In the genomic region with DNA sequence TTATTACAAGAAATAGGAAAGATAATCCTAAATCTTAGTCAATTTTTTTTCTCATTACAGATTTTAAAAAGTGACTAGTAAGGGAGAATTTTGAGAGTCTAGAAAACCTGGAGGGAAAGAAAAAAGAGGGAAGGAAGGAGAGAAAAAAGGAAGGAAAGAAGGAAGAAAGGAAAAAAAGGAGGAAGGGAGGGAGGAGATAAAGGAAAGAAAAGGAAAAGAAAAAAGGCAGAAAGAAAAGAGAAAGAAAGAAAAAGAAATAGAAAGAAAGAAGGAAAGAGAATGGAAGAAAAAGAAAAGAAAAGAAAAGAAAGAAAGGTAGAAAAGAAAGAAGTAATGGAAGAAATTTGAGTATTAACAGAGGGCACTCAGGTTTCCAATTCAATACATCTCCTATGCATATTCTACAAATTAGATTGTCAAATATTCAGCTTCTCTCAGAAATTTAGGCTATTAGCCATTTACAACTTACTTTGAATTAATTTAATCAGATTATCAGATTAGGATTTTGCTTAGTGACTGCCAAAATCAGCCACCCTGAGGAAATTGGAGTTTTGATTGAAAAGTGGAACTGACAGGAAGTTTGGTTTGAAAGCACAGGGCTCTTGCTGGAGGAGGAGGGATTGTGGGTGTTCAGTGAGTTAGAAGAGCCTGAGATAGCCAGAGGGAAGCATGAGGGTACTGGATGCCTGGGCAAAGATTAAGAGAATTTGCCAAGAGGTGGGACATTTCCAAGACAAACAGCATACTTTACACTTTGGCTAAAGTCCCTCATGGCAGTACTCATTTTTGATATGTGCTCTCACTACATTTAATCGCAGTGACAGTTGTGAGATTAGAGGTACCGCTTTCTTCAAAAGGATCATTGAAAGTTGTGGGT, we compare ENCODE assay signal across 21 cellular contexts.
DNase-seq lines count a peak whose midpoint lies in the region; ATAC-seq, FAIRE-seq and TF ChIP-seq lines count a peak whose summit lies in the region.
"Had no signal": no experiment of that assay in that cellular context is flagged by ENCODE, and none has a peak within 500 bp of the region (broad histone marks: within the 10 kb centered on the region; RNA-seq: fewer than 3 reads in every experiment).

No MANE protein-coding gene starts in this region.

- TF ChIP-seq CTCF in DND-41 (IDR thresholded peaks at IDR 0.05; ENCODE audit: borderline replicate concordance, extremely low read depth, low read length, poor library complexity, severe bottlenecking) (no peak), endothelial cell of umbilical vein (IDR thresholded peaks at IDR 0.05; ENCODE audit: extremely low read depth in 1 of 2, insufficient read depth in 1 of 2, low read depth in 1 of 2, low read length in 2 of 2) (no peak), osteocyte (IDR thresholded peaks at IDR 0.05) (no peak), progenitor cell of endocrine pancreas (IDR thresholded peaks at IDR 0.05; ENCODE audit: unreplicated experiment) (no peak), hepatocyte (IDR thresholded peaks at IDR 0.05; ENCODE audit: poor library complexity) (no peak)

- 86% methylated on average over 2 of the region's 2 CpGs for WGBS in hepatocyte (ENCODE audit: low lambda C conversion rate, missing lambda C conversion rate)

- H3K9me3 Mint-ChIP-seq in osteocyte (ENCODE audit: unreplicated experiment) (peaks cover 5% of the 10 kb centered on the region), progenitor cell of endocrine pancreas (ENCODE audit: low read depth) (peaks cover 6% of the 10 kb centered on the region)

- peak overlapping the region; percentile 88 for H3K27ac Mint-ChIP-seq in osteocyte (ENCODE audit: unreplicated experiment)
- H3K27ac Mint-ChIP-seq in progenitor cell of endocrine pancreas, result no peak overlapping the region
- H3K27ac Mint-ChIP-seq: H9; natural killer cell treated with Interleukin-12 subunit alpha and Interleukin-12 subunit beta and Interleukin-15 and Interleukin-18, amount 100 ng/mL, for 72 hours had no signal

- H3K27me3 Mint-ChIP-seq in osteocyte (ENCODE audit: unreplicated experiment), result no peaks in the 10 kb centered on the region
- H3K27me3 Mint-ChIP-seq in progenitor cell of endocrine pancreas, result no peaks in the 10 kb centered on the region
- H3K27me3 Mint-ChIP-seq: natural killer cell treated with Interleukin-12 subunit alpha and Interleukin-12 subunit beta and Interleukin-15 and Interleukin-18, amount 100 ng/mL, for 72 hours had no signal

- no peaks in the 10 kb centered on the region for H3K4me1 ChIP-seq in DND-41 (ENCODE audit: insufficient read depth, low read length)
- H3K4me1 ChIP-seq in endothelial cell of umbilical vein (ENCODE audit: control insufficient read depth, extremely low read depth, insufficient read depth, low read length), result peaks cover 2% of the 10 kb centered on the region
- H3K4me1 ChIP-seq in hepatocyte (ENCODE audit: insufficient read depth), result no peaks in the 10 kb centered on the region
- H3K4me1 ChIP-seq: gastroesophageal sphincter had no signal

- H3K9me1 ChIP-seq in endothelial cell of umbilical vein (replicated peaks; ENCODE audit: control insufficient read depth, extremely low read depth, insufficient read depth, low read length), result no peaks in the 10 kb centered on the region

- H3K79me2 ChIP-seq in DND-41 (ENCODE audit: insufficient read depth, low read length) (no peaks in the 10 kb centered on the region), endothelial cell of umbilical vein (ENCODE audit: control insufficient read depth, insufficient read depth, low read length) (no peaks in the 10 kb centered on the region), hepatocyte (no peaks in the 10 kb centered on the region)

- H3K27ac ChIP-seq in DND-41 (ENCODE audit: low read length), result no peak overlapping the region
- no peak overlapping the region for H3K27ac ChIP-seq in endothelial cell of umbilical vein (ENCODE audit: insufficient read depth, low read depth, low read length)
- no peak overlapping the region for H3K27ac ChIP-seq in hepatocyte
- H3K27ac ChIP-seq: gastroesophageal sphincter had no signal

- DNase-seq in DND-41, result no peak
- DNase-seq in OCI-M1 (lab: John Stamatoyannopoulos, UW), result peak; percentile 59
- peak; percentile 36 for DNase-seq in endothelial cell of umbilical vein (ENCODE audit: low read depth, low spot score)
- DNase-seq in osteocyte (ENCODE audit: extremely low spot score, unreplicated experiment), result no peak
- no peak for DNase-seq in progenitor cell of endocrine pancreas (ENCODE audit: low spot score, unreplicated experiment)
- no peak for DNase-seq in NCI-H2171 (lab: John Stamatoyannopoulos, UW)
- DNase-seq in hepatocyte (ENCODE audit: low spot score), result no peak
- DNase-seq: activated CD8-positive, alpha-beta memory T cell treated with anti-CD3 and anti-CD28 coated beads for 24 hours; anterior cingulate cortex; cortex of kidney; H9; MV-4-11; NCI-H2081; NCI-H69; stimulated activated CD4-positive, alpha-beta T cell treated with anti-CD3 and anti-CD28 coated beads, Interleukin-2, amount 100 ng/mL, for 48 hours had no signal

- H3K36me3 Mint-ChIP-seq in osteocyte (ENCODE audit: unreplicated experiment), result peaks cover 12% of the 10 kb centered on the region
- H3K36me3 Mint-ChIP-seq in progenitor cell of endocrine pancreas (ENCODE audit: insufficient read depth), result peaks cover 4% of the 10 kb centered on the region

- no peak for TF ChIP-seq POLR2A in endothelial cell of umbilical vein (IDR thresholded peaks at IDR 0.05; ENCODE audit: low read depth, low read length)

- CTCF ChIA-PET in endothelial cell of umbilical vein (lab: Charles Lee), result no interaction called here

- H2AFZ ChIP-seq in DND-41 (ENCODE audit: low read depth, low read length), result no peak overlapping the region
- no peak overlapping the region for H2AFZ ChIP-seq in endothelial cell of umbilical vein (ENCODE audit: low read depth, low read length)
- no peak overlapping the region for H2AFZ ChIP-seq in hepatocyte

- H3K9me2 ChIP-seq in hepatocyte (replicated peaks; ENCODE audit: insufficient read depth), result no peaks in the 10 kb centered on the region

- H3K9me3 ChIP-seq in DND-41 (ENCODE audit: insufficient read depth, low read length, severe bottlenecking), result no peaks in the 10 kb centered on the region
- H3K9me3 ChIP-seq in endothelial cell of umbilical vein (replicated peaks; ENCODE audit: control insufficient read depth, insufficient read depth, low read length), result no peaks in the 10 kb centered on the region
- no peaks in the 10 kb centered on the region for H3K9me3 ChIP-seq in hepatocyte (ENCODE audit: low read depth)

- H3K36me3 ChIP-seq in DND-41 (ENCODE audit: insufficient read depth, low read length) (no peaks in the 10 kb centered on the region), endothelial cell of umbilical vein (ENCODE audit: control insufficient read depth in 2 of 2, extremely low read depth in 1 of 2, insufficient read depth in 2 of 2, low read length in 2 of 2) (no peaks in the 10 kb centered on the region), hepatocyte (replicated peaks; ENCODE audit: insufficient read depth, low read depth) (no peaks in the 10 kb centered on the region)
- H3K36me3 ChIP-seq: gastroesophageal sphincter had no signal

- H3K4me3 Mint-ChIP-seq in osteocyte (ENCODE audit: unreplicated experiment), result peak overlapping the region; percentile 46
- H3K4me3 Mint-ChIP-seq in progenitor cell of endocrine pancreas (ENCODE audit: low read depth), result no peak overlapping the region
- H3K4me3 Mint-ChIP-seq: H9; natural killer cell treated with Interleukin-12 subunit alpha and Interleukin-12 subunit beta and Interleukin-15 and Interleukin-18, amount 100 ng/mL, for 72 hours had no signal

- ATAC-seq in DND-41 (ENCODE audit: insufficient read depth, low read depth) (peak; percentile 67), HG03354 (IDR thresholded peaks at IDR 0.05; ENCODE audit: poor library complexity, severe bottlenecking, unreplicated experiment) (no peak)
- ATAC-seq: gastroesophageal sphincter; natural killer cell treated with Interleukin-12 subunit alpha and Interleukin-12 subunit beta and Interleukin-15 and Interleukin-18, amount 100 ng/mL, for 72 hours; Panc1; sciatic nerve had no signal

- H3K4me2 ChIP-seq in DND-41 (ENCODE audit: insufficient read depth, low read length) (no peak overlapping the region), endothelial cell of umbilical vein (ENCODE audit: insufficient read depth, low read length) (no peak overlapping the region), hepatocyte (no peak overlapping the region)

- POLR2A ChIA-PET in endothelial cell of umbilical vein (lab: Charles Lee), result no interaction called here

- H3K27me3 ChIP-seq in DND-41 (ENCODE audit: insufficient read depth, low read length, poor library complexity) (no peaks in the 10 kb centered on the region), endothelial cell of umbilical vein (ENCODE audit: control insufficient read depth in 2 of 2, insufficient read depth in 2 of 2, low read length in 2 of 2) (no peaks in the 10 kb centered on the region), hepatocyte (no peaks in the 10 kb centered on the region)
- H3K27me3 ChIP-seq: gastroesophageal sphincter had no signal

- H3K4me1 Mint-ChIP-seq in osteocyte (ENCODE audit: unreplicated experiment) (peaks cover 53% of the 10 kb centered on the region), progenitor cell of endocrine pancreas (ENCODE audit: low read depth) (peaks cover 4% of the 10 kb centered on the region)
- H3K4me1 Mint-ChIP-seq: H9 had no signal

- H3K9ac ChIP-seq in DND-41 (ENCODE audit: low read depth, low read length), result no peak overlapping the region
- no peak overlapping the region for H3K9ac ChIP-seq in endothelial cell of umbilical vein (replicated peaks; ENCODE audit: extremely low read depth, insufficient read depth, low read length)

- no peak for FAIRE-seq in endothelial cell of umbilical vein (lab: Jason Lieb, UNC)

- no TSS peak for BruUV-seq in endothelial cell of umbilical vein (replicated peaks; lab: Mats Ljungman, UMichigan)

- dilution Hi-C loops in endothelial cell of umbilical vein (cut with MboI; ENCODE audit: extremely low pct_ligation_motif_present, low sequenced_read_pairs), result no loop called here

- H3K4me3 ChIP-seq in DND-41 (ENCODE audit: low read depth in 1 of 2, low read length in 2 of 2) (no peak overlapping the region), endothelial cell of umbilical vein (replicated peaks in 1 of 3; ENCODE audit: insufficient read depth in 1 of 3, low read depth in 1 of 3, low read length in 3 of 3) (no peak overlapping the region), hepatocyte (no peak overlapping the region)
- H3K4me3 ChIP-seq: gastroesophageal sphincter, lung had no signal

- intact Hi-C loops in endothelial cell of umbilical vein (cut with micrococcal nuclease), result no loop called here

- H4K20me1 ChIP-seq in DND-41 (ENCODE audit: insufficient read depth, low read length) (no peaks in the 10 kb centered on the region), endothelial cell of umbilical vein (replicated peaks; ENCODE audit: control insufficient read depth, extremely low read depth, insufficient read depth, low read length) (no peaks in the 10 kb centered on the region), hepatocyte (ENCODE audit: insufficient read depth, poor library complexity, severe bottlenecking) (no peaks in the 10 kb centered on the region)

TF ChIP-seq in endothelial cell of umbilical vein, 7 proteins besides CTCF, POLR2A, EP300 and RAD21 (continues in another document):
- TF ChIP-seq GATA2 (IDR thresholded peaks at IDR 0.05; ENCODE audit: insufficient read depth, insufficient read length, low read depth, low read length) (no peak), MYC (IDR thresholded peaks at IDR 0.05; ENCODE audit: low read depth, low read length) (no peak)

Comparison
In these comparisons a context has a peak if more than half of its experiments do, and no peak if none do; other contexts are left out.
1. DNase-seq: peak in OCI-M1 (single experiment) and endothelial cell of umbilical vein (single experiment); none in DND-41 (single experiment), osteocyte (single experiment), progenitor cell of endocrine pancreas (single experiment), NCI-H2171 (single experiment) and hepatocyte (single experiment).